26 cellular contexts compared by ENCODE assay signal in the genomic region with DNA sequence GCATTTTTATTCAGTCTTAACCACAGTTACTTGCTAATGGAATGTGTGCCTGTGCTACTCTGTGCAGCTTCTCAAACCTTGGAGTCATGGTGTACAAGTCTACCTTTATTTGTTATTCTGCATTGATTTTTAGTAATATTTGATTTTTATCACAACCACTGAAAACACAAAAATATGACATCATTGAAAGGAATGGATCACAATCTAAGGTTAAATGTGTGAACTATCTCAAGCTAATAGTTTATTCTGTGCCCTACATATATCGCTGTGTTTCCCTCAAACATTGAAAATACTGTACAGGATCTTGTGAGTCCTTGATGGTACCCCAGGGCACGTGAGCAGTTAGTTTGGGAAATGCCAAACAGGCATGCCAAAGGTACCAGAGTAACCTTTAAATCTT.
"Had no signal": no experiment of that assay in that cellular context is flagged by ENCODE, and none has a peak within 500 bp of the region (broad histone marks: within the 10 kb centered on the region; RNA-seq: fewer than 3 reads in every experiment).

No MANE protein-coding gene starts in this region.

- H3K4me1 ChIP-seq: stomach, suprapubic skin, testis, thyroid gland, tibial artery, tibial nerve, transverse colon, upper lobe of left lung, upper lobe of right lung, uterus, vagina had no signal

- H3K9me3 ChIP-seq: suprapubic skin, testis, thoracic aorta, thyroid gland, tibial artery, tibial nerve, transverse colon, upper lobe of left lung, upper lobe of right lung, uterus, vagina had no signal

- ATAC-seq: stimulated activated effector memory CD8-positive, alpha-beta T cell treated with anti-CD3 and anti-CD28 coated beads, Interleukin-12 subunit alpha, Interleukin-12 subunit beta, amount 100 ng/mL, for 72 hours; stimulated activated naive B cell treated with anti-CD40 and anti-IgM and Interleukin-4, amounts not matched to agents 10 μg/mL and 1 μg/mL and 100 μg/mL, for 72 hours; stimulated activated naive CD8-positive, alpha-beta T cell treated with anti-CD3 and anti-CD28 coated beads, Interleukin-15, amount 100 ng/mL, for 72 hours; stimulated activated naive CD8-positive, alpha-beta T cell treated with anti-CD3 and anti-CD28 coated beads, Interleukin-15, Interleukin-2, amounts not matched to agents 100 U/mL and 50 U/mL, for 24 hours; upper lobe of right lung had no signal

- DNase-seq: stimulated activated CD4-positive, alpha-beta T cell treated with anti-CD3 and anti-CD28 coated beads, Interleukin-2, amount 100 ng/mL, for 48 hours; stimulated activated CD4-positive, alpha-beta T cell treated with anti-CD3 and anti-CD28 coated beads, Interleukin-4, amount 100 ng/mL, for 1 hour; stimulated activated CD4-positive, alpha-beta T cell treated with anti-CD3 and anti-CD28 coated beads, Interleukin-4, amount 100 ng/mL, for 24 hours; stimulated activated CD4-positive, alpha-beta T cell treated with anti-CD3 and anti-CD28 coated beads, Interleukin-4, amount 100 ng/mL, for 4 hours; stimulated activated CD8-positive, alpha-beta memory T cell treated with anti-CD3 and anti-CD28 coated beads, Interleukin-4, amount 100 ng/mL, for 48 hours; stimulated activated naive B cell treated with anti-CD40 and anti-IgM and Interleukin-4, amounts not matched to agents 10 μg/mL and 1 μg/mL and 100 μg/mL, for 72 hours; stimulated activated naive CD4-positive, alpha-beta T cell; stimulated activated naive CD4-positive, alpha-beta T cell treated with Interleukin-2 at 50 U/mL for 16 hours; stimulated activated naive CD8-positive, alpha-beta T cell treated with anti-CD3 and anti-CD28 coated beads, Interleukin-15, amount 100 ng/mL, for 72 hours; stimulated activated naive CD8-positive, alpha-beta T cell treated with anti-CD3 and anti-CD28 coated beads, Interleukin-15, Interleukin-2, amounts not matched to agents 100 U/mL and 50 U/mL, for 24 hours; stomach; substantia nigra; testis; thyroid gland; tibial artery; transverse colon; trophoblast cell; upper lobe of left lung; upper lobe of right lung; uterus had no signal

- H3K27me3 ChIP-seq: stomach, suprapubic skin, testis, thyroid gland, tibial artery, tibial nerve, transverse colon, upper lobe of left lung, upper lobe of right lung, uterus, vagina had no signal

- H3K27ac ChIP-seq: stomach, suprapubic skin, testis, thoracic aorta, thyroid gland, tibial artery, tibial nerve, transverse colon, upper lobe of left lung, upper lobe of right lung, uterus, vagina had no signal

- H3K36me3 ChIP-seq: stomach, suprapubic skin, thoracic aorta, thyroid gland, tibial artery, tibial nerve, transverse colon, upper lobe of left lung, upper lobe of right lung, uterus, vagina had no signal

- H3K4me3 ChIP-seq: stomach, suprapubic skin, testis, thoracic aorta, thyroid gland, tibial artery, tibial nerve, transverse colon, upper lobe of left lung, upper lobe of right lung, uterus, vagina had no signal

- FAIRE-seq: urothelium cell line had no signal
